ENCODE assay signal across 8 cellular contexts in genomic region chr12:104462931-104463339, GRCh38. TPM values are rescaled to one million over a fixed set of nuclear protein-coding genes. Genes with fewer than 3 reads are reported as not detected.
A peak's percentile ranks its signal among the peaks of the same experiment; 100 is the strongest.
DNase-seq lines count a peak whose midpoint lies in the region; ATAC-seq and TF ChIP-seq lines count a peak whose summit lies in the region.

No MANE protein-coding gene starts in this region.

- peak; percentile 55 for ATAC-seq in GM18517 (IDR thresholded peaks at IDR 0.05; ENCODE audit: unreplicated experiment)
- ATAC-seq in HG02759 (IDR thresholded peaks at IDR 0.05; ENCODE audit: unreplicated experiment), result peak; percentile 61

- no peaks in the 10 kb centered on the region for H3K9me3 Mint-ChIP-seq in progenitor cell of endocrine pancreas (ENCODE audit: low read depth)

- H3K27me3 Mint-ChIP-seq in progenitor cell of endocrine pancreas, result peaks cover 10% of the 10 kb centered on the region

- TF ChIP-seq CTCF in progenitor cell of endocrine pancreas (IDR thresholded peaks at IDR 0.05; ENCODE audit: unreplicated experiment), result no peak

- H3K27ac Mint-ChIP-seq in progenitor cell of endocrine pancreas, result no peak overlapping the region

- DNase-seq in SKM-1 (lab: John Stamatoyannopoulos, UW; ENCODE audit: unreplicated experiment), result peak; percentile 11
- DNase-seq in germinal center (ENCODE audit: low spot score), result peak; percentile 43
- no peak for DNase-seq in progenitor cell of endocrine pancreas (ENCODE audit: low spot score, unreplicated experiment)
- no peak for DNase-seq in ureter (ENCODE audit: low spot score)
- no peak for DNase-seq in stimulated activated CD4-positive, alpha-beta T cell treated with anti-CD3 and anti-CD28 coated beads, Interleukin-4, amount 100 ng/mL, for 4 hours
- DNase-seq in NCI-H2171 (lab: John Stamatoyannopoulos, UW), result no peak

- peaks cover 1% of the 10 kb centered on the region for H3K36me3 Mint-ChIP-seq in progenitor cell of endocrine pancreas (ENCODE audit: insufficient read depth)

- peaks cover 10% of the 10 kb centered on the region for H3K4me1 Mint-ChIP-seq in progenitor cell of endocrine pancreas (ENCODE audit: low read depth)

- H3K4me3 Mint-ChIP-seq in progenitor cell of endocrine pancreas (ENCODE audit: low read depth), result no peak overlapping the region

RNA-seq across cellular contexts. Expression of gene CHST11, which starts 6.2 kb away (rescaled TPM):
- total RNA-seq in progenitor cell of endocrine pancreas (10.5 and 11.4 TPM in 2 replicates), ureter (10.8 TPM)

Comparison
In these comparisons a context has a peak if more than half of its experiments do, and no peak if none do; other contexts are left out.
1. DNase-seq: peak in SKM-1 (single experiment) and germinal center (single experiment); none in progenitor cell of endocrine pancreas (single experiment), ureter (single experiment), stimulated activated CD4-positive, alpha-beta T cell treated with anti-CD3 and anti-CD28 coated beads, Interleukin-4, amount 100 ng/mL, for 4 hours (0 of 2) and NCI-H2171 (single experiment).